Comparison of ENCODE assay signal across 19 cellular contexts in genomic region chr7:102098986-102099385, GRCh38.
DNase-seq lines count a peak whose midpoint lies in the region; ATAC-seq and TF ChIP-seq lines count a peak whose summit lies in the region.
"Had no signal": no experiment of that assay in that cellular context is flagged by ENCODE, and none has a peak within 500 bp of the region (broad histone marks: within the 10 kb centered on the region; RNA-seq: fewer than 3 reads in every experiment).

No MANE protein-coding gene starts in this region.

- H3K14ac ChIP-seq in H9 (ENCODE audit: insufficient read depth, low read length) (no peak overlapping the region), trophoblast cell (ENCODE audit: low read length) (no peak overlapping the region)

- no peak overlapping the region for H2BK15ac ChIP-seq in H9 (ENCODE audit: low read depth, low read length)

- H2AFZ ChIP-seq in H9 (ENCODE audit: low read length) (no peak overlapping the region), PC-3 (ENCODE audit: low read length) (no peak overlapping the region), trophoblast cell (ENCODE audit: insufficient read depth, low read length, poor library complexity) (no peak overlapping the region)

- no peaks in the 10 kb centered on the region for H3K23me2 ChIP-seq in H9 (ENCODE audit: insufficient read length, low read depth, low read length, poor library complexity, severe bottlenecking)

- H4K20me1 ChIP-seq in H9 (ENCODE audit: control insufficient read depth, insufficient read depth, insufficient read length) (no peaks in the 10 kb centered on the region), PC-3 (ENCODE audit: low read length) (no peaks in the 10 kb centered on the region)

- H3K9me2 ChIP-seq in PC-3 (replicated peaks; ENCODE audit: low read length) = no peaks in the 10 kb centered on the region

- H3K4me3 ChIP-seq in PC-3 (ENCODE audit: low read length) (no peak overlapping the region), endodermal cell (ENCODE audit: low read length) (no peak overlapping the region), trophoblast cell (ENCODE audit: low read depth, low read length) (no peak overlapping the region)
- H3K4me3 ChIP-seq: HAP-1, MG63 had no signal

- H3K79me1 ChIP-seq in H9 (ENCODE audit: insufficient read depth, low read depth, low read length, poor library complexity, severe bottlenecking) = no peaks in the 10 kb centered on the region
- peaks cover 16% of the 10 kb centered on the region for H3K79me1 ChIP-seq in trophoblast cell (ENCODE audit: low read length)

- H2AK5ac ChIP-seq in H9 (ENCODE audit: insufficient read length, low read length) (no peak overlapping the region), trophoblast cell (ENCODE audit: low read length) (peak overlapping the region; percentile 71)

- H3K9me3 Mint-ChIP-seq in H9 = no peaks in the 10 kb centered on the region; a peak in 1 of 5 replicates
- H3K9me3 Mint-ChIP-seq in endodermal cell = no peaks in the 10 kb centered on the region
- H3K9me3 Mint-ChIP-seq: CD4-positive, CD25-positive, alpha-beta regulatory T cell had no signal

- H3K18ac ChIP-seq in H9 (ENCODE audit: insufficient read length, low read depth, low read length) (no peak overlapping the region), trophoblast cell (ENCODE audit: low read length) (peak overlapping the region; percentile 10)

- ATAC-seq in PC-3 (no peak), HG03342 (IDR thresholded peaks at IDR 0.05; ENCODE audit: unreplicated experiment) (no peak)
- ATAC-seq: Panc1, SK-N-SH treated with all-trans-retinoic acid at 6 μM for 48 hours had no signal

- no peak overlapping the region for H4K12ac ChIP-seq in trophoblast cell (ENCODE audit: low read depth, low read length)

- TF ChIP-seq CTCF in H9 (conservative IDR thresholded peaks at IDR 0.05) (no peak), PC-3 (conservative IDR thresholded peaks at IDR 0.05; ENCODE audit: low read depth, low read length) (no peak), endodermal cell (conservative IDR thresholded peaks at IDR 0.05) (no peak)

- H2BK12ac ChIP-seq in H9 (ENCODE audit: insufficient read length, low read depth, low read length) (no peak overlapping the region), trophoblast cell (ENCODE audit: low read length) (peak overlapping the region; percentile 3)

- H3F3A ChIP-seq in PC-3 (ENCODE audit: low read length, unreplicated experiment) = no peaks in the 10 kb centered on the region

- H4K8ac ChIP-seq in H9 (replicated peaks; ENCODE audit: insufficient read length, low read depth, low read length) (no peak overlapping the region), trophoblast cell (ENCODE audit: low read depth, low read length) (no peak overlapping the region)

- H3K79me2 ChIP-seq in H9 (ENCODE audit: insufficient read depth, low read length) (no peaks in the 10 kb centered on the region), PC-3 (ENCODE audit: low read length) (no peaks in the 10 kb centered on the region), trophoblast cell (ENCODE audit: control insufficient read depth, insufficient read depth, low read length, poor library complexity) (no peaks in the 10 kb centered on the region)

- no peak overlapping the region for H4K91ac ChIP-seq in H9 (ENCODE audit: insufficient read length, low read depth, low read length)
- peak overlapping the region; percentile 28 for H4K91ac ChIP-seq in trophoblast cell (ENCODE audit: low read depth, low read length)

- H3K27ac Mint-ChIP-seq in H9 (peak overlapping the region in 2 of 3 experiments; percentile 40 to 74; a peak in 2 of 7 replicates), endodermal cell (peak overlapping the region; percentile 75)

- no TSS peak for BruUV-seq in PC-3 (replicated peaks; lab: Mats Ljungman, UMichigan)

- CTCF ChIA-PET in PC-3 (lab: Charles Lee) = no interaction called here

- H3K56ac ChIP-seq in H9 (ENCODE audit: insufficient read length, low read depth, low read length) = no peak overlapping the region

- H2BK5ac ChIP-seq in H9 (ENCODE audit: insufficient read length, low read length) (no peak overlapping the region), trophoblast cell (ENCODE audit: low read depth, low read length, poor library complexity) (no peak overlapping the region)

- H3K27me3 ChIP-seq in H9 (ENCODE audit: insufficient read depth, low read length) = no peaks in the 10 kb centered on the region
- no peaks in the 10 kb centered on the region for H3K27me3 ChIP-seq in PC-3 (ENCODE audit: low read length)
- H3K27me3 ChIP-seq in endodermal cell (ENCODE audit: control insufficient read depth, insufficient read depth, low read length, poor library complexity, severe bottlenecking) = no peaks in the 10 kb centered on the region
- no peaks in the 10 kb centered on the region for H3K27me3 ChIP-seq in trophoblast cell (ENCODE audit: insufficient read depth, low read length)
- H3K27me3 ChIP-seq: MG63 had no signal

- H3K27ac ChIP-seq in H9 (ENCODE audit: insufficient read length, low read depth, low read length) (no peak overlapping the region), PC-3 (ENCODE audit: low read length) (peak overlapping the region; percentile 14; the same call in 1 of the 2 replicates), endodermal cell (ENCODE audit: low read depth, low read length) (no peak overlapping the region), trophoblast cell (ENCODE audit: low read depth, low read length) (no peak overlapping the region)

- H3T11ph ChIP-seq in H9 (ENCODE audit: low read length) = no peak overlapping the region

- H3K27me3 Mint-ChIP-seq in H9 (ENCODE audit: low read depth) (no peaks in the 10 kb centered on the region; the same call in 1 of the 2 replicates), endodermal cell (ENCODE audit: insufficient read depth) (no peaks in the 10 kb centered on the region)
- H3K27me3 Mint-ChIP-seq: CD4-positive, CD25-positive, alpha-beta regulatory T cell had no signal

- intact Hi-C loops in PC-3 (cut with micrococcal nuclease) = no loop called here

- no peak overlapping the region for H3K9ac ChIP-seq in H9 (ENCODE audit: extremely low read depth, insufficient read length, low read length)
- no peak overlapping the region for H3K9ac ChIP-seq in PC-3 (ENCODE audit: low read length)
- no peak overlapping the region for H3K9ac ChIP-seq in endodermal cell (ENCODE audit: extremely low read depth, low read length, poor library complexity, severe bottlenecking)
- no peak overlapping the region for H3K9ac ChIP-seq in trophoblast cell (ENCODE audit: low read length)

- H3K4ac ChIP-seq in H9 (ENCODE audit: low read depth, low read length) = no peak overlapping the region
- H3K4ac ChIP-seq in trophoblast cell (ENCODE audit: low read depth, low read length) = no peak overlapping the region

- POLR2A ChIA-PET in PC-3 (lab: Charles Lee; ENCODE audit: unreplicated experiment) = no interaction called here

- no peak overlapping the region for H2BK20ac ChIP-seq in H9 (ENCODE audit: low read depth, low read length, poor library complexity, severe bottlenecking)

- no CpG with 5 or more reads among the region's 6 CpGs for WGBS in H9 (ENCODE audit: extremely low coverage, insufficient read length, low lambda C conversion rate)
- WGBS in endodermal cell (ENCODE audit: insufficient coverage in 1 of 2, insufficient read length in 1 of 2), 2 experiments = 94 to 100% methylated on average over 2 to 6 of the region's 6 CpGs
- WGBS in trophoblast cell (ENCODE audit: extremely low coverage, insufficient coverage, insufficient read length) = no CpG with 5 or more reads among the region's 6 CpGs

- peaks cover 18 to 25% of the 10 kb centered on the region in 2 experiments for H3K4me1 Mint-ChIP-seq in H9
- peaks cover 38% of the 10 kb centered on the region for H3K4me1 Mint-ChIP-seq in endodermal cell
- H3K4me1 Mint-ChIP-seq: CD4-positive, CD25-positive, alpha-beta regulatory T cell had no signal

- no peaks in the 10 kb centered on the region for H3K9me3 ChIP-seq in H9 (ENCODE audit: control insufficient read depth, low read depth, low read length)
- no peaks in the 10 kb centered on the region for H3K9me3 ChIP-seq in PC-3 (ENCODE audit: low read length)
- no peaks in the 10 kb centered on the region for H3K9me3 ChIP-seq in endodermal cell (ENCODE audit: control insufficient read depth, low read length)
- H3K9me3 ChIP-seq in trophoblast cell (ENCODE audit: insufficient read depth, low read depth, low read length) = peaks cover 3% of the 10 kb centered on the region
- H3K9me3 ChIP-seq: HAP-1, MG63 had no signal

- H3K4me1 ChIP-seq in H9 (ENCODE audit: insufficient read depth, low read length) = no peaks in the 10 kb centered on the region
- H3K4me1 ChIP-seq in PC-3 (ENCODE audit: insufficient read depth, low read length) = peaks cover 41% of the 10 kb centered on the region
- peaks cover 20% of the 10 kb centered on the region for H3K4me1 ChIP-seq in endodermal cell (ENCODE audit: control insufficient read depth, insufficient read depth, low read length)
- peaks cover 19 to 30% of the 10 kb centered on the region in 2 experiments for H3K4me1 ChIP-seq in trophoblast cell (ENCODE audit: control insufficient read depth in 1 of 2, insufficient read depth in 2 of 2, low read length in 2 of 2)

- H3K36me3 ChIP-seq in PC-3 (ENCODE audit: low read depth, low read length) (peaks cover 4% of the 10 kb centered on the region; the same call in 1 of the 2 replicates), endodermal cell (ENCODE audit: control insufficient read depth, insufficient read depth, low read length) (peaks cover 37% of the 10 kb centered on the region), trophoblast cell (ENCODE audit: control insufficient read depth in 1 of 2, insufficient read depth in 2 of 2, low read length in 2 of 2) (peaks cover 7 to 9% of the 10 kb centered on the region in 2 experiments)
- H3K36me3 ChIP-seq: MG63 had no signal

- no peak overlapping the region for H3K23ac ChIP-seq in H9 (ENCODE audit: insufficient read length, low read depth, low read length)
- H3K23ac ChIP-seq in trophoblast cell (ENCODE audit: low read length) = no peak overlapping the region

- no peak overlapping the region for H4K5ac ChIP-seq in H9 (ENCODE audit: insufficient read length, low read depth, low read length)

- DNase-seq in H9 (no peak), PC-3 (no peak), endodermal cell (peak; percentile 27), trophoblast cell (no peak), NCI-H524 treated with DMSO at 0.1 percent for 48 hours (lab: John Stamatoyannopoulos, UW) (no peak), NCI-H187 treated with DMSO at 0.1 percent for 48 hours (lab: John Stamatoyannopoulos, UW) (no peak)
- DNase-seq: CD4-positive, CD25-positive, alpha-beta regulatory T cell; DMS79; MG63; NCI-H1417 treated with DMSO at 0.1 percent for 48 hours; NCI-H187; NCI-H2227 treated with DMSO at 0.1 percent for 48 hours; NCI-H510A; NCI-H748 treated with DMSO at 0.1 percent for 48 hours; NK-92 treated with Interleukin-12 subunit alpha and Interleukin-12 subunit beta, amount 100 ng/mL, for 24 hours had no signal

- H3K36me3 Mint-ChIP-seq in H9 (ENCODE audit: insufficient read depth in 1 of 3, low read depth in 3 of 3) (peaks cover 9 to 33% (median 13%) of the 10 kb centered on the region in 3 experiments; a peak in 6 of 7 replicates), endodermal cell (ENCODE audit: low read depth) (peaks cover 42% of the 10 kb centered on the region)

- no peak overlapping the region for H2BK120ac ChIP-seq in H9 (ENCODE audit: low read depth, low read length, poor library complexity, severe bottlenecking)
- no peak overlapping the region for H2BK120ac ChIP-seq in trophoblast cell (ENCODE audit: insufficient read depth, low read length, poor library complexity)

- H3K4me2 ChIP-seq in H9 (ENCODE audit: insufficient read depth, insufficient read length, low read length) = no peak overlapping the region
- no peak overlapping the region for H3K4me2 ChIP-seq in PC-3 (ENCODE audit: low read length)
- H3K4me2 ChIP-seq in trophoblast cell (ENCODE audit: low read length) = no peak overlapping the region

- H3K4me3 Mint-ChIP-seq in H9 (no peak overlapping the region; a peak in 1 of 5 replicates), endodermal cell (no peak overlapping the region)
- H3K4me3 Mint-ChIP-seq: CD4-positive, CD25-positive, alpha-beta regulatory T cell had no signal
